ENCODE assay signal across 16 cellular contexts in the genomic region with DNA sequence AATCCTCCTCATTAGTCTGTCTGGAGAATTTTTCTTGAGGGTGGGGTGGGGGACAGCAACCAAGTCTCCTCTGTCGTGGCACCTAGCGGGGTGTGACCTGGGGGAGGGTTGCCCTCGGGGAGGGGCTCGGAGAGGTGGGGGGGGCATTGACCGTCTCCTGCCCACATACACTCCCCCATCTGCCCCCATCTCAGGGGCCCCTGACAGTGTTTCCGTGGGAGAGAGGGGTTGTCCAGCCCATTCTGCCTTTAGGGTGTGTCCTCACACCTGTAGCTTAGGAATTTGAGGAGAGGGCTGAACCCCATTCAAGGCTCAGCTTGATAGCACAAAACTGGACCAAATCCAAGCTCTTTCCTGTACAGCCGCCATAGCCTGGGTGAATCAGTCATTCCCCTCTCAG. TPM values are rescaled to one million over a fixed set of nuclear protein-coding genes. Genes with fewer than 3 reads are reported as not detected.
DNase-seq lines count a peak whose midpoint lies in the region; ATAC-seq, FAIRE-seq and TF ChIP-seq lines count a peak whose summit lies in the region.
"Had no signal": no experiment of that assay in that cellular context is flagged by ENCODE, and none has a peak within 500 bp of the region (broad histone marks: within the 10 kb centered on the region; RNA-seq: fewer than 3 reads in every experiment).

No MANE protein-coding gene starts in this region.

- H2BK12ac ChIP-seq in H1 (ENCODE audit: low read depth, low read length) = 0 out of 2 replicates have a peak overlapping the region, but pooled peaks have one; percentile 63

- no peak overlapping the region for H2AFZ ChIP-seq in H1 (ENCODE audit: low read length)

- no peaks in the 10 kb centered on the region; the same call in 1 of the 2 replicates for H3K79me1 ChIP-seq in H1 (ENCODE audit: low read depth, low read length)

- H3K14ac ChIP-seq in H1 (ENCODE audit: insufficient read length) = no peak overlapping the region

- H3K23me2 ChIP-seq in H1 (ENCODE audit: low read depth, low read length) = peaks cover 7% of the 10 kb centered on the region; the same call in 1 of the 2 replicates

- POLR2A ChIA-PET in H1 (lab: Charles Lee; ENCODE audit: partially characterized antibody) = interaction anchor here (1.2 to 2.0 kb wide), 4 partner anchors 18 to 54 kb away, joined by 3 to 8 read pairs (median 6); no protein-coding TSS in a partner anchor

- TF ChIP-seq POLR2A in H1 (IDR thresholded peaks at IDR 0.05; ENCODE audit: control extremely low read depth in 1 of 2, low read depth in 2 of 2, low read length in 2 of 2) (no peak), prostate gland (IDR thresholded peaks at IDR 0.05) (no peak), vagina (IDR thresholded peaks at IDR 0.05) (no peak)

- H3K79me2 ChIP-seq in H1 (ENCODE audit: control insufficient read depth in 1 of 2, insufficient read depth in 2 of 2, low read length in 2 of 2) = no peaks in the 10 kb centered on the region

- no peak overlapping the region for H4K8ac ChIP-seq in H1 (ENCODE audit: extremely low read depth, insufficient read depth, low read length)

- no peak for TF ChIP-seq EP300 in H1 (IDR thresholded peaks at IDR 0.05; ENCODE audit: borderline replicate concordance in 1 of 2, low read depth in 2 of 2, low read length in 2 of 2)

- no peak overlapping the region for H3K18ac ChIP-seq in H1 (ENCODE audit: extremely low read depth, low read length)

- H3K36me3 ChIP-seq in H1 (ENCODE audit: control insufficient read depth in 2 of 4, insufficient read depth in 4 of 4, low read length in 3 of 4) (no peaks in the 10 kb centered on the region), prostate gland (no peaks in the 10 kb centered on the region), vagina (no peaks in the 10 kb centered on the region)
- H3K36me3 ChIP-seq: HAP-1 had no signal

- H4K91ac ChIP-seq in H1 (replicated peaks; ENCODE audit: insufficient read length, low read length) = no peak overlapping the region

- H2BK15ac ChIP-seq in H1 (ENCODE audit: low read length) = no peak overlapping the region

- H3K27me3 ChIP-seq in H1 (replicated peaks in 1 of 4; ENCODE audit: control insufficient read depth in 3 of 4, extremely low read depth in 1 of 4, insufficient read depth in 3 of 4, low read length in 3 of 4) (peaks cover 3 to 26% (median 22%) of the 10 kb centered on the region in 4 experiments), prostate gland (replicated peaks; ENCODE audit: insufficient read depth) (no peaks in the 10 kb centered on the region), vagina (no peaks in the 10 kb centered on the region)

- no peak overlapping the region for H3K27ac ChIP-seq in H1 (ENCODE audit: low read depth, low read length)
- H3K27ac ChIP-seq in prostate gland = peak overlapping the region; percentile 80 to 86
- H3K27ac ChIP-seq in vagina = peak overlapping the region; percentile 65

- WGBS in H1 (ENCODE audit: extremely low coverage in 1 of 2, insufficient coverage in 1 of 2, insufficient read length in 1 of 2, insufficient replicate concordance in 2 of 2, low coverage in 1 of 2, low lambda C conversion rate in 2 of 2, missing lambda C conversion rate in 1 of 2), 2 experiments = 70% methylated on average over 4 of the region's 7 CpGs; no CpG with 5 or more reads in 1 of the 2 experiments
- 42% methylated on average over 7 of the region's 7 CpGs for WGBS in prostate gland

- ATAC-seq in Right ventricle myocardium superior (ENCODE audit: poor library complexity) = no peak
- no peak for ATAC-seq in left cardiac atrium
- ATAC-seq: naive thymus-derived CD8-positive, alpha-beta T cell had no signal

- no peak for TF ChIP-seq RAD21 in H1 (IDR thresholded peaks at IDR 0.05 in 1 of 2, conservative IDR thresholded peaks at IDR 0.05 in 1 of 2; ENCODE audit: low read depth in 2 of 2, low read length in 2 of 2)

- peak overlapping the region; percentile 21 for H2BK20ac ChIP-seq in H1 (ENCODE audit: low read length)

- no peak overlapping the region for H3K4ac ChIP-seq in H1 (replicated peaks; ENCODE audit: insufficient read length, low read depth, low read length)

- peak overlapping the region; percentile 72; the same call in 1 of the 2 replicates for H2AK5ac ChIP-seq in H1 (ENCODE audit: low read depth, low read length)

- no peak overlapping the region for H3K23ac ChIP-seq in H1 (ENCODE audit: insufficient read length)

- H2BK120ac ChIP-seq in H1 (replicated peaks; ENCODE audit: low read depth, low read length) = no peak overlapping the region

- H3K56ac ChIP-seq in H1 (replicated peaks; ENCODE audit: insufficient read length, low read depth, low read length) = no peak overlapping the region

- TF ChIP-seq CTCF in H1 (IDR thresholded peaks at IDR 0.05; ENCODE audit: control extremely low read depth in 1 of 3, insufficient read depth in 1 of 3, low read depth in 1 of 3, low read length in 3 of 3) = no peak
- no peak for TF ChIP-seq CTCF in prostate gland (IDR thresholded peaks at IDR 0.05)
- no peak for TF ChIP-seq CTCF in vagina (IDR thresholded peaks at IDR 0.05)

- peak; percentile 56 for DNase-seq in cardiac septum (ENCODE audit: low spot score)
- DNase-seq in Right ventricle myocardium superior = no peak
- DNase-seq in H1 (ENCODE audit: low read depth in 1 of 2, low spot score in 2 of 2) = no peak
- no peak for DNase-seq in prostate gland (ENCODE audit: low spot score)
- DNase-seq in vagina (ENCODE audit: extremely low spot score in 2 of 2) = no peak
- no peak for DNase-seq in islet precursor cell
- no peak for DNase-seq in SKM-1 (lab: John Stamatoyannopoulos, UW; ENCODE audit: unreplicated experiment)
- no peak for DNase-seq in left cardiac atrium
- DNase-seq: activated CD4-positive, CD25-positive, alpha-beta regulatory T cell; activated naive CD4-positive, alpha-beta T cell treated with anti-CD3 and anti-CD28 coated beads, Interleukin-2, amount 10 ng/mL, durations not matched to agents 7 days and 5 days; NCI-H1436 treated with DMSO at 0.1 percent for 48 hours; NCI-H226; NK-92 treated with Interleukin-12 subunit alpha and Interleukin-12 subunit beta, amount 100 ng/mL, for 24 hours had no signal

- no peak overlapping the region for H3K4me2 ChIP-seq in H1 (ENCODE audit: insufficient read depth in 1 of 2, low read depth in 2 of 2, low read length in 2 of 2)

- no peak overlapping the region for H3K9ac ChIP-seq in H1 (replicated peaks in 1 of 4; ENCODE audit: extremely low read depth in 1 of 4, low read depth in 3 of 4, low read length in 3 of 4)

- H4K5ac ChIP-seq in H1 (ENCODE audit: insufficient read length, low read depth, low read length) = no peak overlapping the region

- peaks cover 0 to 3% of the 10 kb centered on the region in 2 experiments for H4K20me1 ChIP-seq in H1 (replicated peaks in 1 of 2; ENCODE audit: control insufficient read depth in 1 of 2, insufficient read depth in 2 of 2, low read length in 2 of 2)

- H3K4me1 ChIP-seq in H1 (replicated peaks in 1 of 4; ENCODE audit: control insufficient read depth in 3 of 4, insufficient read depth in 4 of 4, low read length in 3 of 4) (peaks cover 18 to 61% (median 51%) of the 10 kb centered on the region in 4 experiments), prostate gland (replicated peaks) (peaks cover 31% of the 10 kb centered on the region), vagina (peaks cover 60% of the 10 kb centered on the region)

- intact Hi-C loops in cardiac septum (cut with DNase I) = no loop called here
- intact Hi-C loops in Right ventricle myocardium superior (cut with DNase I) = no loop called here
- intact Hi-C loops in prostate gland (cut with DNase I) = no loop called here
- intact Hi-C loops in vagina (cut with DNase I) = no loop called here
- intact Hi-C loops in left cardiac atrium (cut with DNase I) = loop anchor here in 1 of 2 donors (5.0 kb wide), 1 partner anchor 45 kb away; no protein-coding TSS in a partner anchor

- no peak overlapping the region for H2BK5ac ChIP-seq in H1 (ENCODE audit: low read depth, low read length)

- H3K4me3 ChIP-seq in H1 (ENCODE audit: extremely low read depth in 1 of 4, insufficient read depth in 2 of 4, low read depth in 3 of 4, low read length in 4 of 4) (no peak overlapping the region), prostate gland (no peak overlapping the region), vagina (no peak overlapping the region)
- H3K4me3 ChIP-seq: HAP-1, lung had no signal

- FAIRE-seq in H1 (lab: Jason Lieb, UNC) = no peak

- CTCF ChIA-PET in H1 (lab: Charles Lee; ENCODE audit: partially characterized antibody) = interaction anchor here (0.7 to 20.3 kb wide), 6 partner anchors 6 to 145 kb away, joined by 3 to 385 read pairs (median 88); no protein-coding TSS in a partner anchor

- H3K9me3 ChIP-seq in H1 (ENCODE audit: insufficient read depth in 2 of 2, low read depth in 1 of 2, low read length in 1 of 2) (no peaks in the 10 kb centered on the region), prostate gland (no peaks in the 10 kb centered on the region), vagina (no peaks in the 10 kb centered on the region)
- H3K9me3 ChIP-seq: HAP-1 had no signal

TF ChIP-seq in H1, 55 proteins besides CTCF, POLR2A, EP300 and RAD21 (continues in another document):
- TF ChIP-seq, protein P1, sequence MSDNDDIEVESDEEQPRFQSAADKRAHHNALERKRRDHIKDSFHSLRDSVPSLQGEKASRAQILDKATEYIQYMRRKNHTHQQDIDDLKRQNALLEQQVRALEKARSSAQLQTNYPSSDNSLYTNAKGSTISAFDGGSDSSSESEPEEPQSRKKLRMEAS (IDR thresholded peaks at IDR 0.05) = no peak
- no peak for TF ChIP-seq NANOG (IDR thresholded peaks at IDR 0.05; ENCODE audit: insufficient read depth, low read depth, low read length, poor library complexity, severe bottlenecking)
- no peak for TF ChIP-seq HDAC2 (IDR thresholded peaks at IDR 0.05; ENCODE audit: borderline replicate concordance in 1 of 2, low read depth in 2 of 2, low read length in 2 of 2)
- TF ChIP-seq CBX8 (IDR thresholded peaks at IDR 0.05; ENCODE audit: borderline replicate concordance, low read depth, low read length) = no peak
- no peak for TF ChIP-seq RFX5 (IDR thresholded peaks at IDR 0.05; ENCODE audit: borderline replicate concordance, low read depth, low read length)
- TF ChIP-seq EZH2 (IDR thresholded peaks at IDR 0.05; ENCODE audit: low read depth, low read length, severe bottlenecking) = no peak

RNA-seq across cellular contexts. Expression of a gene that starts 5.9 kb away (rescaled TPM):
- total RNA-seq in cardiac septum = 49.3 TPM
- total RNA-seq in Right ventricle myocardium superior = 67.3 TPM
- 74.0 and 78.3 TPM in 2 replicates for total RNA-seq in H1 (2021; fragmentation: NEBNext Ultra II Directional; extraction: Animal tissue kit (Norgen Biotek cat#: 25700))
- polyA plus RNA-seq in H1 (2011; rRNA removed) = 61.4 and 83.5 TPM in 2 replicates
- polyA plus RNA-seq in H1 (2011; cell fraction: cytosol; rRNA removed) = 68.8 TPM
- polyA plus RNA-seq in H1 (2011; cell fraction: nucleus; rRNA removed) = 52.7 TPM
- polyA plus RNA-seq in H1 (2012, experiment 1 of 2) = 35.6 to 47.4 TPM (median 43.3 TPM) in 4 replicates
- polyA plus RNA-seq in H1 (2012, experiment 2 of 2) = 56.6 TPM
- 62.3 TPM for polyA plus RNA-seq in H1 (2013, experiment 1 of 2)
- 67.3 TPM for polyA plus RNA-seq in H1 (2013, experiment 2 of 2)
- polyA minus RNA-seq in H1 (2011; rRNA and poly(A)+ RNA removed) = 25.6 and 39.8 TPM in 2 replicates
- 50.7 TPM for polyA minus RNA-seq in H1 (2011; cell fraction: cytosol; rRNA and poly(A)+ RNA removed)
- polyA minus RNA-seq in H1 (2011; cell fraction: nucleus; rRNA and poly(A)+ RNA removed) = 39.2 TPM
- total RNA-seq in prostate gland = 10 to 100 TPM; 47.4 to 47.7 TPM
- total RNA-seq in vagina = 51.8 TPM
- total RNA-seq in left cardiac atrium = 10 to 100 TPM; 33.4 to 44.1 TPM
